Comparison of ENCODE assay signal across 8 cellular contexts in genomic region chr19:34172661-34173144, GRCh38. TPM values are rescaled to one million over a fixed set of nuclear protein-coding genes. Genes with fewer than 3 reads are reported as not detected.
DNase-seq lines count a peak whose midpoint lies in the region; ATAC-seq and TF ChIP-seq lines count a peak whose summit lies in the region.

No MANE protein-coding gene starts in this region.

- TF ChIP-seq CTCF in BJ (IDR thresholded peaks at IDR 0.05; ENCODE audit: insufficient read depth, low read depth, low read length) (no peak), fibroblast of pulmonary artery (IDR thresholded peaks at IDR 0.05; ENCODE audit: low read length, missing control alignments) (no peak), omental fat pad (IDR thresholded peaks at IDR 0.05) (no peak)

- CTCF ChIA-PET in BJ (lab: Yijun Ruan, JAX): interaction anchor here (0.5 to 2.2 kb wide), 3 partner anchors 86 to 187 kb away, joined by 3 to 7 read pairs (median 4); no protein-coding TSS in a partner anchor

- ATAC-seq in HG03196 (IDR thresholded peaks at IDR 0.05; ENCODE audit: unreplicated experiment) (peak; percentile 11), omental fat pad (ENCODE audit: low FRiP score) (peak; percentile 57)

- H3K36me3 ChIP-seq in BJ (ENCODE audit: control insufficient read depth, insufficient read depth, low read length): no peaks in the 10 kb centered on the region

- H3K4me3 ChIP-seq in BJ (ENCODE audit: low read depth, low read length): peak overlapping the region; percentile 99
- H3K4me3 ChIP-seq in fibroblast of pulmonary artery (replicated peaks; ENCODE audit: low read depth, low read length): peak overlapping the region; percentile 91

- POLR2A ChIA-PET in BJ (lab: Charles Lee): no interaction called here

- H3K27me3 ChIP-seq in BJ (ENCODE audit: control insufficient read depth, insufficient read depth, low read length): no peaks in the 10 kb centered on the region

- no peak for DNase-seq in BJ (ENCODE audit: low read depth)
- DNase-seq in GM19238 (ENCODE audit: insufficient read length, low spot score): peak; percentile 23
- peak; percentile 64 for DNase-seq in activated CD4-positive, CD25-positive, alpha-beta regulatory T cell treated with anti-CD3 and anti-CD28 coated beads, Interleukin-2, amount 50 U/mL, for 72 hours
- DNase-seq in fibroblast of pulmonary artery (ENCODE audit: low read depth): no peak
- no peak for DNase-seq in omental fat pad (ENCODE audit: low spot score)
- DNase-seq in germinal center (ENCODE audit: low spot score): no peak
- DNase-seq in NCI-H1105 treated with DMSO at 0.1 percent for 48 hours (lab: John Stamatoyannopoulos, UW): no peak

RNA-seq across cellular contexts. Expression of gene LSM14A, which starts 0.4 kb away (rescaled TPM):
- polyA plus RNA-seq in BJ (2011; rRNA removed): 79.6 and 101 TPM in 2 replicates
- 91.1 and 122 TPM in 2 replicates for polyA minus RNA-seq in BJ (2011; rRNA and poly(A)+ RNA removed)
- total RNA-seq in omental fat pad: 100 to 1,000 TPM in 1 of 4 donors, 10 to 100 TPM in 3; 63.0 to 128 (median 93.1) TPM

Comparison
In these comparisons a context has a peak if more than half of its experiments do, and no peak if none do; other contexts are left out.
1. DNase-seq: peak in GM19238 (single experiment) and activated CD4-positive, CD25-positive, alpha-beta regulatory T cell treated with anti-CD3 and anti-CD28 coated beads, Interleukin-2, amount 50 U/mL, for 72 hours (single experiment); none in BJ (single experiment), fibroblast of pulmonary artery (single experiment), omental fat pad (single experiment), germinal center (single experiment) and NCI-H1105 treated with DMSO at 0.1 percent for 48 hours (single experiment).